20 cellular contexts compared by ENCODE assay signal in the genomic region with DNA sequence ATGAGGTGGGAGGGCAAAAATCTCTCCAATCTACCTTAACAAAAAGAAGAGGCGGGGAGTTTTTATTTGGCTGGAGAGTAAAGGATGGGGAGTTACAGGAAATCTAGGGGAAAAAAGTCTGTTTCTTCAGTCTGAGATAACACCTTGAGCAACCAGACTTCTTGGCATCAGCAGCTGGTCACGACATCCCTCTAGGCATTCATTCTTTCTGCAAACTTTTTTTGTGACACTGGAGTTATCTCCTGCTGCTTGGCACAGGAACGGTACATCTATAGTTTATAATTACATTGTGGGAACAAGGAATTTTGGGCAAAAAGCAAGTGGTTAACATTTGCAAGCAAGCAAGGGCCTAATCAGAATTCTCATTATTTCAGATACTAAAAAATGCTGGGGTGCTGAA.
"Had no signal": no experiment of that assay in that cellular context is flagged by ENCODE, and none has a peak within 500 bp of the region (broad histone marks: within the 10 kb centered on the region; RNA-seq: fewer than 3 reads in every experiment).

No MANE protein-coding gene starts in this region.

- H3K36me3 Mint-ChIP-seq: activated naive CD8-positive, alpha-beta T cell treated with anti-CD3 and anti-CD28 coated beads for 36 hours; brain; mesothelial cell of epicardium; naive thymus-derived CD8-positive, alpha-beta T cell; stimulated activated naive B cell treated with anti-CD40 and anti-IgM and Interleukin-4, amounts not matched to agents 10 μg/mL and 1 μg/mL and 100 μg/mL, for 72 hours had no signal

- H3K27ac Mint-ChIP-seq: activated B cell treated with CpG ODN at 0.5 μM for 24 hours; activated naive CD8-positive, alpha-beta T cell treated with anti-CD3 and anti-CD28 coated beads for 36 hours; activated T-cell treated with anti-CD3 and anti-CD28 coated beads, Interleukin-2, amount 50 U/mL, for 72 hours; brain; mesothelial cell of epicardium; stimulated activated naive B cell treated with anti-CD40 and anti-IgM and Interleukin-4, amounts not matched to agents 10 μg/mL and 1 μg/mL and 100 μg/mL, for 72 hours; T-helper 2 cell treated with Interferon-gamma antibody and Interleukin-4, amounts not matched to agents 5 μg/mL and 100 μg/mL, for 36 hours had no signal

- H3K4me1 Mint-ChIP-seq: brain had no signal

- H3K9me3 Mint-ChIP-seq: activated naive CD8-positive, alpha-beta T cell treated with anti-CD3 and anti-CD28 coated beads for 36 hours; activated T-cell treated with anti-CD3 and anti-CD28 coated beads, Interleukin-2, amount 50 U/mL, for 72 hours; naive thymus-derived CD8-positive, alpha-beta T cell; T-helper 2 cell treated with Interferon-gamma antibody and Interleukin-4, amounts not matched to agents 5 μg/mL and 100 μg/mL, for 36 hours had no signal

- H3K27me3 Mint-ChIP-seq: activated B cell treated with CpG ODN at 0.5 μM for 24 hours; stimulated activated naive B cell treated with anti-CD40 and anti-IgM and Interleukin-4, amounts not matched to agents 10 μg/mL and 1 μg/mL and 100 μg/mL, for 72 hours had no signal

- ATAC-seq: activated T-cell treated with anti-CD3 and anti-CD28 coated beads, Interleukin-2, amount 50 U/mL, for 72 hours; esophagus mucosa; gastrocnemius medialis; left cardiac atrium; left ventricle myocardium superior; naive thymus-derived CD8-positive, alpha-beta T cell; stimulated activated naive B cell treated with anti-CD40 and anti-IgM and Interleukin-4, amounts not matched to agents 10 μg/mL and 1 μg/mL and 100 μg/mL, for 72 hours had no signal

- H3K4me3 Mint-ChIP-seq: activated B cell treated with CpG ODN at 0.5 μM for 24 hours; activated naive CD8-positive, alpha-beta T cell treated with anti-CD3 and anti-CD28 coated beads for 36 hours; activated T-cell treated with anti-CD3 and anti-CD28 coated beads, Interleukin-2, amount 50 U/mL, for 72 hours; brain; mesothelial cell of epicardium; naive thymus-derived CD8-positive, alpha-beta T cell; stimulated activated naive B cell treated with anti-CD40 and anti-IgM and Interleukin-4, amounts not matched to agents 10 μg/mL and 1 μg/mL and 100 μg/mL, for 72 hours; T-helper 2 cell treated with Interferon-gamma antibody and Interleukin-4, amounts not matched to agents 5 μg/mL and 100 μg/mL, for 36 hours had no signal

- FAIRE-seq: keratinocyte had no signal

- DNase-seq: activated B cell treated with CpG ODN at 0.5 μM for 24 hours; activated CD4-positive, alpha-beta T cell treated with anti-CD3 and anti-CD28 coated beads, Interleukin-2, amount 50 U/mL, for 4 hours; activated naive CD4-positive, alpha-beta T cell; activated naive CD8-positive, alpha-beta T cell treated with anti-CD3 and anti-CD28 coated beads for 36 hours; activated T-cell treated with anti-CD3 and anti-CD28 coated beads for 4 hours; activated T-cell treated with anti-CD3 and anti-CD28 coated beads, Interleukin-2, amount 50 U/mL, for 72 hours; cortex of kidney; gastrocnemius medialis; left cardiac atrium; left ventricle myocardium superior; naive thymus-derived CD8-positive, alpha-beta T cell; stimulated activated CD4-positive, alpha-beta T cell treated with anti-CD3 and anti-CD28 coated beads, Interleukin-15, amount 100 ng/mL, for 24 hours; stimulated activated CD4-positive, alpha-beta T cell treated with anti-CD3 and anti-CD28 coated beads, Interleukin-2, amount 100 ng/mL, for 24 hours; stimulated activated naive B cell treated with anti-CD40 and anti-IgM and Interleukin-4, amounts not matched to agents 10 μg/mL and 1 μg/mL and 100 μg/mL, for 72 hours; tibial artery had no signal
